9 cellular contexts compared by ENCODE assay signal in genomic region chrX:31796624-31797023, GRCh38.
"Had no signal": no experiment of that assay in that cellular context is flagged by ENCODE, and none has a peak within 500 bp of the region (broad histone marks: within the 10 kb centered on the region; RNA-seq: fewer than 3 reads in every experiment).

No MANE protein-coding gene starts in this region.

- ATAC-seq: HCT116, HepG2 had no signal

- H3K4me3 ChIP-seq: GM23248, HAP-1 had no signal

- DNase-seq: GM23248, GOT3, H7, HFFc6, KBM-7 had no signal

- H3K27ac Mint-ChIP-seq: HFFc6, IgD-negative memory B cell had no signal

- H3K27me3 Mint-ChIP-seq: IgD-negative memory B cell had no signal

- H3K4me3 Mint-ChIP-seq: HFFc6, IgD-negative memory B cell had no signal

- H3K4me1 Mint-ChIP-seq: IgD-negative memory B cell had no signal
